ENCODE assay signal across 10 cellular contexts in genomic region chr2:173239644-173240043, GRCh38.
DNase-seq lines count a peak whose midpoint lies in the region; ATAC-seq, FAIRE-seq and TF ChIP-seq lines count a peak whose summit lies in the region.
"Had no signal": no experiment of that assay in that cellular context is flagged by ENCODE, and none has a peak within 500 bp of the region (broad histone marks: within the 10 kb centered on the region; RNA-seq: fewer than 3 reads in every experiment).

No MANE protein-coding gene starts in this region.

- POLR2A ChIA-PET in GM10248 (lab: Yijun Ruan, JAX), result no interaction called here

- CTCF ChIA-PET in GM10248 (lab: Yijun Ruan, JAX), result interaction anchor here (0.8 to 1.9 kb wide), 4 partner anchors 8 to 52 kb away, joined by 3 to 5 read pairs (median 4); no protein-coding TSS in a partner anchor

- no peak for TF ChIP-seq CTCF in GM10248 (IDR thresholded peaks at IDR 0.05; ENCODE audit: control extremely low read depth, extremely low read depth, low read depth, missing control alignments)

- peak; percentile 94 for ATAC-seq in GM18907 (IDR thresholded peaks at IDR 0.05; ENCODE audit: unreplicated experiment)
- ATAC-seq in HG02623 (IDR thresholded peaks at IDR 0.05; ENCODE audit: unreplicated experiment), result peak; percentile 93
- ATAC-seq in HG03469 (IDR thresholded peaks at IDR 0.05; ENCODE audit: unreplicated experiment), result peak; percentile 97
- ATAC-seq: foreskin keratinocyte had no signal

- DNase-seq in GM10248 (ENCODE audit: extremely low spot score) (peak; percentile 63), frontal cortex (ENCODE audit: low spot score in 2 of 2) (no peak), NOMO-1 treated with DMSO at 0.1 percent for 48 hours (lab: John Stamatoyannopoulos, UW; ENCODE audit: unreplicated experiment) (no peak), NCI-H226 (no peak), HT-29 (ENCODE audit: low spot score) (no peak)
- DNase-seq: foreskin keratinocyte had no signal

- no peak for FAIRE-seq in frontal cortex (lab: Jason Lieb, UNC)
- FAIRE-seq: bronchial epithelial cell had no signal
